In genomic region chr17:81871387-81872120, GRCh38 we compare ENCODE assay signal across 8 cellular contexts. TPM values are rescaled to one million over a fixed set of nuclear protein-coding genes. Genes with fewer than 3 reads are reported as not detected.
DNase-seq lines count a peak whose midpoint lies in the region; ATAC-seq, FAIRE-seq and TF ChIP-seq lines count a peak whose summit lies in the region.

No MANE protein-coding gene starts in this region.

- H3K9me3 ChIP-seq in parathyroid adenoma (ENCODE audit: control insufficient read depth, low read length), result no peaks in the 10 kb centered on the region
- H3K9me3 ChIP-seq in tibial nerve, result no peaks in the 10 kb centered on the region

- H3K9ac ChIP-seq in parathyroid adenoma, result peak overlapping the region; percentile 99

- WGBS in tibial nerve, 2 donors, result 0% methylated on average over 39 of the region's 78 CpGs; no CpG with 5 or more reads in 1 of the 2 donors

- H3K4me1 ChIP-seq in parathyroid adenoma, result peaks cover 12% of the 10 kb centered on the region
- H3K4me1 ChIP-seq in tibial nerve, result peaks cover 0 to 56% (median 40%) of the 10 kb centered on the region in 4 donors

- peak; percentile 97 to 98 for TF ChIP-seq POLR2A in tibial nerve (IDR thresholded peaks at IDR 0.05)

- FAIRE-seq in D721Med (lab: Jason Lieb, UNC), result no peak

- no peaks in the 10 kb centered on the region for H3K27me3 Mint-ChIP-seq in activated naive CD8-positive, alpha-beta T cell treated with anti-CD3 and anti-CD28 coated beads for 36 hours

- H3K27me3 ChIP-seq in parathyroid adenoma (ENCODE audit: control insufficient read depth, insufficient read depth, low read length) (no peaks in the 10 kb centered on the region), tibial nerve (no peaks in the 10 kb centered on the region)

- H3K27ac ChIP-seq in parathyroid adenoma, result peak overlapping the region; percentile 96
- peak overlapping the region; percentile 93 to 99 (median 98) for H3K27ac ChIP-seq in tibial nerve

- H3K4me3 ChIP-seq in parathyroid adenoma (ENCODE audit: low read depth, low read length) (peak overlapping the region; percentile 91), tibial nerve (peak overlapping the region; percentile 67 to 93 (median 86))

- TF ChIP-seq CTCF in D721Med (IDR thresholded peaks at IDR 0.05; ENCODE audit: insufficient read depth, missing control alignments) (peak; percentile 27), parathyroid adenoma (IDR thresholded peaks at IDR 0.05) (peak; percentile 47), tibial nerve (IDR thresholded peaks at IDR 0.05) (peak; percentile 45 to 72 (median 47))

- intact Hi-C loops in Right ventricle myocardium superior (cut with DNase I), result no loop called here

- no peaks in the 10 kb centered on the region for H3K9me3 Mint-ChIP-seq in activated naive CD8-positive, alpha-beta T cell treated with anti-CD3 and anti-CD28 coated beads for 36 hours

- peak; percentile 84 to 98 for TF ChIP-seq EP300 in tibial nerve (IDR thresholded peaks at IDR 0.05)

- H3K79me2 ChIP-seq in parathyroid adenoma, result peaks cover 13% of the 10 kb centered on the region

- peaks cover 24% of the 10 kb centered on the region for H3K36me3 Mint-ChIP-seq in activated naive CD8-positive, alpha-beta T cell treated with anti-CD3 and anti-CD28 coated beads for 36 hours

- peak overlapping the region; percentile 94 for H3K27ac Mint-ChIP-seq in activated naive CD8-positive, alpha-beta T cell treated with anti-CD3 and anti-CD28 coated beads for 36 hours

- DNase-seq in D721Med (ENCODE audit: insufficient read length, low spot score) (peak; percentile 95), LoVo (ENCODE audit: low spot score) (peak; percentile 92), SKM-1 treated with dmso at 0.1 percent for 144 hours (lab: John Stamatoyannopoulos, UW; ENCODE audit: unreplicated experiment) (peak; percentile 78), Right ventricle myocardium superior (peak; percentile 98), tibial nerve (ENCODE audit: low spot score in 2 of 2) (peak; percentile 90 to 92)
- DNase-seq in activated naive CD8-positive, alpha-beta T cell treated with anti-CD3 and anti-CD28 coated beads for 36 hours, result peak; percentile 97

- H3K4me1 Mint-ChIP-seq in activated naive CD8-positive, alpha-beta T cell treated with anti-CD3 and anti-CD28 coated beads for 36 hours, result peaks cover 36% of the 10 kb centered on the region

- H3K4me2 ChIP-seq in parathyroid adenoma (ENCODE audit: low read length), result peak overlapping the region; percentile 99

- H2AFZ ChIP-seq in parathyroid adenoma, result peak overlapping the region; percentile 97

- ATAC-seq in GM21576 (IDR thresholded peaks at IDR 0.05; ENCODE audit: unreplicated experiment) (peak; percentile 12), Right ventricle myocardium superior (ENCODE audit: poor library complexity) (peak; percentile 82)

- H3K4me3 Mint-ChIP-seq in activated naive CD8-positive, alpha-beta T cell treated with anti-CD3 and anti-CD28 coated beads for 36 hours, result peak overlapping the region; percentile 85

- H3K36me3 ChIP-seq in parathyroid adenoma (ENCODE audit: control insufficient read depth, insufficient read depth, low read length) (no peaks in the 10 kb centered on the region), tibial nerve (peaks cover 0 to 30% (median 17%) of the 10 kb centered on the region in 3 donors)

RNA-seq across cellular contexts. Expression of gene ARHGDIA, which starts 0.4 kb away (rescaled TPM):
- total RNA-seq in activated naive CD8-positive, alpha-beta T cell treated with anti-CD3 and anti-CD28 coated beads for 36 hours, result 100 to 1,000 TPM; 556 to 594 TPM
- total RNA-seq in Right ventricle myocardium superior, result 113 TPM
- 100 to 1,000 TPM; 190 to 484 (median 237) TPM for total RNA-seq in tibial nerve

RNA-seq across cellular contexts. Expression of gene P4HB, which starts 11.2 kb away (rescaled TPM):
- total RNA-seq in activated naive CD8-positive, alpha-beta T cell treated with anti-CD3 and anti-CD28 coated beads for 36 hours, result 100 to 1,000 TPM; 395 to 405 TPM
- total RNA-seq in Right ventricle myocardium superior (309 TPM), tibial nerve (100 to 1,000 TPM; 385 to 594 (median 472) TPM)

RNA-seq across cellular contexts. Expression of gene ALYREF, which starts 19.8 kb away (rescaled TPM):
- 100 to 1,000 TPM; 306 to 311 TPM for total RNA-seq in activated naive CD8-positive, alpha-beta T cell treated with anti-CD3 and anti-CD28 coated beads for 36 hours
- total RNA-seq in Right ventricle myocardium superior (29.9 TPM), tibial nerve (10 to 100 TPM; 44.5 to 67.2 (median 63.5) TPM)

RNA-seq across cellular contexts. Expression of gene ANAPC11, which starts 20.0 kb away (rescaled TPM):
- total RNA-seq in activated naive CD8-positive, alpha-beta T cell treated with anti-CD3 and anti-CD28 coated beads for 36 hours, result 100 to 1,000 TPM; 119 to 126 TPM
- total RNA-seq in Right ventricle myocardium superior, result 176 TPM
- total RNA-seq in tibial nerve, result 100 to 1,000 TPM in 3 of 4 donors, 10 to 100 TPM in 1; 95.4 to 116 (median 106) TPM

RNA-seq across cellular contexts. Expression of gene NPB, which starts 30.5 kb away (rescaled TPM):
- total RNA-seq in activated naive CD8-positive, alpha-beta T cell treated with anti-CD3 and anti-CD28 coated beads for 36 hours, result under 1 TPM in 1 of 2 experiments, not detected in 1; 0.47 TPM
- total RNA-seq in Right ventricle myocardium superior, result 0.24 TPM
- 1 to 10 TPM in 3 of 4 donors, not detected in 1; 4.2 to 8.7 (median 5.4) TPM for total RNA-seq in tibial nerve

Comparison
In these comparisons a context has a peak if more than half of its experiments do, and no peak if none do; other contexts are left out.
1. Peak in every context shown above with its lines: DNase-seq, ATAC-seq, H3K4me3 ChIP-seq and H3K27ac ChIP-seq.